ENCODE assay signal across 9 cellular contexts in the genomic region with DNA sequence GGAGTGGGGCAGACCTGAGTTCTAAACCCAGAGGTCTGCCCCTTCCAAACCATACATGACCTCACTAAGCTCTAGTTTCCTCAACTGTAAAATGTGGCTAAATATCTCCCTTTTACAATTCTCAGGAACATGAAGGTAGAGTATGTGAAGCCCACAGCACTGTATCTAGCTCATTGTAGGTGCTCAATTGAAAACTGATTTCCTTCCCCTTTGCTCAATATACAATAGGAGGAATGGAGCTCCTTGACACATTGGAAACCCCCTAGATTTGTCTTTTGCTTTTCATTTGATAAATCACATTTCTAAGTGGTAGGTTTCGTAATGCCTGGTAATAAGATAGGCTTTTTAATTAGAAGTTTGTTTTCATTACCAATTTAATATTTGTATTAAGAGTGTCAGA.
DNase-seq lines count a peak whose midpoint lies in the region; ATAC-seq and TF ChIP-seq lines count a peak whose summit lies in the region.
"Had no signal": no experiment of that assay in that cellular context is flagged by ENCODE, and none has a peak within 500 bp of the region (broad histone marks: within the 10 kb centered on the region; RNA-seq: fewer than 3 reads in every experiment).

No MANE protein-coding gene starts in this region.

- H3K9ac ChIP-seq in SU-DHL-6 (ENCODE audit: low read length) (peak overlapping the region; percentile 49), muscle layer of colon (ENCODE audit: low read length) (no peak overlapping the region)

- H2AFZ ChIP-seq in SU-DHL-6 (ENCODE audit: low read depth, low read length, severe bottlenecking), result no peak overlapping the region

- no peaks in the 10 kb centered on the region for H3K9me3 ChIP-seq in SU-DHL-6 (ENCODE audit: insufficient read depth, low read length)
- no peaks in the 10 kb centered on the region for H3K9me3 ChIP-seq in muscle layer of colon (ENCODE audit: low read length)

- H3K36me3 ChIP-seq in SU-DHL-6 (ENCODE audit: low read length) (peaks cover 61% of the 10 kb centered on the region), muscle layer of colon (ENCODE audit: insufficient read depth, low read length) (peaks cover 31% of the 10 kb centered on the region)

- H3K4me3 ChIP-seq in AG04449 (ENCODE audit: low read depth, low read length) (peak overlapping the region; percentile 41), SU-DHL-6 (ENCODE audit: insufficient read depth, low read length, poor library complexity, severe bottlenecking) (peak overlapping the region; percentile 39), muscle layer of colon (ENCODE audit: low read depth in 1 of 2, low read length in 2 of 2) (peak overlapping the region in 1 of 2 donors; percentile 24)

- CTCF ChIA-PET in AG04449 (lab: Yijun Ruan, JAX), result interaction anchor here (1.3 to 1.6 kb wide), 3 partner anchors 14 to 190 kb away, joined by 5 to 7 read pairs (median 5); no protein-coding TSS in a partner anchor

- H3K4me1 ChIP-seq in muscle layer of colon (ENCODE audit: insufficient read depth, low read length), result peaks cover 73% of the 10 kb centered on the region

- H3K9me2 ChIP-seq in SU-DHL-6 (replicated peaks; ENCODE audit: insufficient read depth, low read length), result no peaks in the 10 kb centered on the region

- POLR2A ChIA-PET in AG04449 (lab: Yijun Ruan, JAX), result no interaction called here

- H3K27me3 ChIP-seq in SU-DHL-6 (ENCODE audit: low read length) (no peaks in the 10 kb centered on the region), muscle layer of colon (ENCODE audit: control insufficient read depth in 1 of 2, insufficient read depth in 2 of 2, low read length in 2 of 2) (no peaks in the 10 kb centered on the region)

- H3K4me2 ChIP-seq in SU-DHL-6 (ENCODE audit: low read depth, low read length, poor library complexity, severe bottlenecking), result peak overlapping the region; percentile 94

- peaks cover 82% of the 10 kb centered on the region for H3K79me2 ChIP-seq in SU-DHL-6 (ENCODE audit: insufficient read depth, low read length)

- no peaks in the 10 kb centered on the region for H4K20me1 ChIP-seq in SU-DHL-6 (ENCODE audit: low read depth, low read length)

- H3F3A ChIP-seq in SU-DHL-6 (ENCODE audit: insufficient read depth), result peaks cover 29% of the 10 kb centered on the region

- DNase-seq in AG04449 (ENCODE audit: low read depth, low spot score) (no peak), GM10266 (ENCODE audit: extremely low spot score) (no peak), amygdala (lab: John Stamatoyannopoulos, UW) (no peak), iPS-NIHi11 (ENCODE audit: low spot score) (no peak)
- DNase-seq: DND-41 had no signal

- TF ChIP-seq CTCF in AG04449 (IDR thresholded peaks at IDR 0.05; ENCODE audit: insufficient read depth, low read length, missing control alignments) (no peak), SU-DHL-6 (IDR thresholded peaks at IDR 0.05; ENCODE audit: insufficient read depth, low read length, poor library complexity, severe bottlenecking) (no peak), GM10266 (IDR thresholded peaks at IDR 0.05; ENCODE audit: control insufficient read depth, insufficient read depth, low read depth, missing control alignments) (no peak)

- H3K27ac ChIP-seq in SU-DHL-6 (ENCODE audit: low read depth, low read length) (peak overlapping the region; percentile 96), muscle layer of colon (ENCODE audit: low read depth, low read length) (peak overlapping the region; percentile 3)

- ATAC-seq in GM19023 (IDR thresholded peaks at IDR 0.05; ENCODE audit: unreplicated experiment), result peak; percentile 37
- no peak for ATAC-seq in GM19324 (IDR thresholded peaks at IDR 0.05; ENCODE audit: low FRiP score, unreplicated experiment)
